In the genomic region with DNA sequence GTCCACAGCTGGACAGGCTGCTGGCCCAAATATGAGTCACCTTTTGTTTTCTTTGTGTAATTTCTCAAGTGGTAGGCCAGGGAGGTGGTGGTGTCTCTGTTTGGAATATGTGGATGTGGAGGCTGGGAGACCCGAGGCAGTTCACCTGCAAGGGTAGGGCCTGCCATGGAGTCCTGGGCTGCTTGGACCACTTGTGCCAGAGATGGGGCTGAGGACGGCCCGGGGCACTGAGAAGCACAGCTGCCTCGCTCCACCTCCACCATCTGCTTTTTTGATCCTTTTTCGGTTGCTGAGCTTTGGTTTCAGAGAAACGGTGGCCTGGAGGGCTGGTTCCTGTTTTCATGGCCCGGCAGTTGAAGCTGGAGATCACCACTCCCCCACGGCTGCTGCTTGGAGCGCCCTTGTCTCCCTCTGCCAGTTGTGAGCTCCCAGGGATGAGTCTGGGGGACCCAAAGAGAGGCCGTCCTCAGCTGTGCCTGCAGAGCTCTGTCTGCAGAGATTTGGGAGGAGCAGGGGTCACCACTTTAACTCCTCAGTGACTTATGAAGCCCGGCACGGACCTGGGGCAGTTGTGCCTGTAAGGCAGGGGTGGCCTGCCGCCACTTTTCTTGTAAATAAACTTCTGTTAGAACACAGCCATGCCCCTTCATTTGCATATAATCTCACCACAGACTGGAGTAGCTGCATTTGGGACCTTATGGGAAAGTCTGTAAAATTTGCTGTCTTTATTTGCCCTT, we compare ENCODE assay signal across 7 cellular contexts. TPM values are rescaled to one million over a fixed set of nuclear protein-coding genes. Genes with fewer than 3 reads are reported as not detected.
DNase-seq lines count a peak whose midpoint lies in the region; ATAC-seq, FAIRE-seq and TF ChIP-seq lines count a peak whose summit lies in the region.

No MANE protein-coding gene starts in this region.

- H3K79me2 ChIP-seq in astrocyte (ENCODE audit: insufficient read depth, low read length) = peaks cover 10% of the 10 kb centered on the region

- ATAC-seq in GM18498 (IDR thresholded peaks at IDR 0.05; ENCODE audit: unreplicated experiment) (peak; percentile 47), GM21737 (IDR thresholded peaks at IDR 0.05; ENCODE audit: unreplicated experiment) (peak; percentile 34)
- no peak for ATAC-seq in naive thymus-derived CD8-positive, alpha-beta T cell

- H3K27me3 Mint-ChIP-seq in astrocyte (ENCODE audit: low read depth, unreplicated experiment) = no peaks in the 10 kb centered on the region
- no peaks in the 10 kb centered on the region for H3K27me3 Mint-ChIP-seq in naive thymus-derived CD8-positive, alpha-beta T cell

- peak overlapping the region; percentile 18 for H3K4me2 ChIP-seq in astrocyte (ENCODE audit: low read length)

- no peak overlapping the region for H3K4me3 ChIP-seq in astrocyte (ENCODE audit: insufficient read depth, low read depth, low read length)

- no peak overlapping the region for H3K27ac Mint-ChIP-seq in astrocyte (ENCODE audit: unreplicated experiment)
- peak overlapping the region; percentile 16 to 88 (median 66) for H3K27ac Mint-ChIP-seq in naive thymus-derived CD8-positive, alpha-beta T cell

- H3K36me3 ChIP-seq in astrocyte (ENCODE audit: insufficient read depth, low read length) = peaks cover 22% of the 10 kb centered on the region

- no peaks in the 10 kb centered on the region for H3K9me3 Mint-ChIP-seq in astrocyte (ENCODE audit: unreplicated experiment)
- no peaks in the 10 kb centered on the region for H3K9me3 Mint-ChIP-seq in naive thymus-derived CD8-positive, alpha-beta T cell

- H3K36me3 Mint-ChIP-seq in astrocyte (ENCODE audit: low read depth, unreplicated experiment) = peaks cover 25% of the 10 kb centered on the region
- peaks cover 0 to 24% (median 1%) of the 10 kb centered on the region in 3 donors for H3K36me3 Mint-ChIP-seq in naive thymus-derived CD8-positive, alpha-beta T cell

- DNase-seq in M059J (ENCODE audit: low read depth) (peak; percentile 59), astrocyte (ENCODE audit: low read depth) (peak; percentile 51)
- no peak for DNase-seq in naive thymus-derived CD8-positive, alpha-beta T cell
- no peak for DNase-seq in NK-92 treated with Interleukin-12 subunit alpha and Interleukin-12 subunit beta, amount 100 ng/mL, for 24 hours (lab: John Stamatoyannopoulos, UW)
- no peak for DNase-seq in stimulated activated CD8-positive, alpha-beta memory T cell treated with anti-CD3 and anti-CD28 coated beads, Interleukin-4, amount 100 ng/mL, for 48 hours

- no peaks in the 10 kb centered on the region for H4K20me1 ChIP-seq in astrocyte (ENCODE audit: insufficient read depth, low read length)

- H3K9ac ChIP-seq in astrocyte (ENCODE audit: low read length) = no peak overlapping the region

- H2AFZ ChIP-seq in astrocyte (ENCODE audit: low read depth, low read length) = no peak overlapping the region

- peak overlapping the region; percentile 36 for H3K27ac ChIP-seq in astrocyte (ENCODE audit: low read depth, low read length)

- H3K9me3 ChIP-seq in astrocyte (ENCODE audit: insufficient read depth, low read depth, low read length) = no peaks in the 10 kb centered on the region

- TF ChIP-seq CTCF in astrocyte (IDR thresholded peaks at IDR 0.05; ENCODE audit: insufficient read depth, low read depth, low read length) = no peak

- FAIRE-seq in astrocyte (lab: Jason Lieb, UNC) = no peak

- H3K4me1 Mint-ChIP-seq in astrocyte (ENCODE audit: low read depth, unreplicated experiment) = peaks cover 42% of the 10 kb centered on the region
- peaks cover 27 to 83% (median 46%) of the 10 kb centered on the region in 4 donors for H3K4me1 Mint-ChIP-seq in naive thymus-derived CD8-positive, alpha-beta T cell

- H3K4me1 ChIP-seq in astrocyte (ENCODE audit: insufficient read depth, low read length) = peaks cover 45% of the 10 kb centered on the region

- no peaks in the 10 kb centered on the region for H3K27me3 ChIP-seq in astrocyte (ENCODE audit: insufficient read depth, low read length)

- POLR2A ChIA-PET in naive thymus-derived CD8-positive, alpha-beta T cell (lab: Charles Lee) = interaction anchor here (0.5 to 1.1 kb wide), 2 partner anchors 186 to 364 kb away, joined by 4 read pairs; no protein-coding TSS in a partner anchor

- H3K4me3 Mint-ChIP-seq in astrocyte (ENCODE audit: unreplicated experiment) = no peak overlapping the region
- peak overlapping the region in 1 of 10 donors; percentile 55 for H3K4me3 Mint-ChIP-seq in naive thymus-derived CD8-positive, alpha-beta T cell

RNA-seq across cellular contexts. Expression of gene TTC7A, which starts 42.2 kb away (rescaled TPM):
- 9.1 and 13.0 TPM in 2 replicates for total RNA-seq in M059J (2014; rRNA removed; shearing (Covaris generic))
- total RNA-seq in astrocyte = 13.1 and 16.4 TPM in 2 replicates
- 10 to 100 TPM; 40.6 to 44.9 TPM for total RNA-seq in naive thymus-derived CD8-positive, alpha-beta T cell
- polyA plus RNA-seq in naive thymus-derived CD8-positive, alpha-beta T cell = 10 to 100 TPM in 1 of 3 donors, 1 to 10 TPM in 2; 6.2 to 16.2 (median 9.3) TPM

Comparison
In these comparisons a context has a peak if more than half of its experiments do, and no peak if none do; other contexts are left out.
1. ATAC-seq: peak in GM18498 (single experiment) and GM21737 (single experiment); none in naive thymus-derived CD8-positive, alpha-beta T cell (0 of 2).
2. DNase-seq: peak in M059J (single experiment) and astrocyte (single experiment); none in naive thymus-derived CD8-positive, alpha-beta T cell (0 of 10), NK-92 treated with Interleukin-12 subunit alpha and Interleukin-12 subunit beta, amount 100 ng/mL, for 24 hours (single experiment) and stimulated activated CD8-positive, alpha-beta memory T cell treated with anti-CD3 and anti-CD28 coated beads, Interleukin-4, amount 100 ng/mL, for 48 hours (single experiment).